Comparison of ENCODE assay signal across 23 cellular contexts in the genomic region with DNA sequence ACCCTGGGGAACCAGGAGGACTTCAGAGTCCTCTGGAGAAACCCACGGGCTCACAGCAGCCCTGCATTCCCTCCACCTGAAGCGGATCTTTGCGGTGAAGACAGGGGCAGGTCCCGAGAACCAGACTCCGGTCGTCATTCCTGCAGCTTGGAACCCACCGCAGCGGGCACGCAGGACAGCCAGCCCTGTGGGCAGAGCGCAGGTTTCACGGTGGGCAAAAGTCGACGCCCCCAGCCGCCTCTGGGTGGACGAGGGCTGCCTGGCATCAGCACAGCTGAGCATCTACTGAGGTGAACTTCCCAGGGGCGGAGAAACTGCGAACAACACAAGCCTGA.
DNase-seq lines count a peak whose midpoint lies in the region; ATAC-seq, FAIRE-seq and TF ChIP-seq lines count a peak whose summit lies in the region.
"Had no signal": no experiment of that assay in that cellular context is flagged by ENCODE, and none has a peak within 500 bp of the region (broad histone marks: within the 10 kb centered on the region; RNA-seq: fewer than 3 reads in every experiment).

No MANE protein-coding gene starts in this region.

- POLR2A ChIA-PET in HepG2 (lab: Yijun Ruan, JAX), result no interaction called here

- peaks cover 9 to 53% of the 10 kb centered on the region in 2 experiments; a peak in 4 of 5 replicates for H3K27me3 ChIP-seq in HepG2 (ENCODE audit: control insufficient read depth in 1 of 2, insufficient read depth in 2 of 2, low read length in 2 of 2)
- no peaks in the 10 kb centered on the region for H3K27me3 ChIP-seq in right lobe of liver
- H3K27me3 ChIP-seq in neuronal stem cell (ENCODE audit: control insufficient read depth in 3 of 3, insufficient read depth in 3 of 3, low read depth in 1 of 3, low read length in 3 of 3), result no peaks in the 10 kb centered on the region
- no peaks in the 10 kb centered on the region for H3K27me3 ChIP-seq in gastrocnemius medialis
- H3K27me3 ChIP-seq: BE2C had no signal

- H3K14ac ChIP-seq in neuronal stem cell (ENCODE audit: low read length), result no peak overlapping the region

- H3K23ac ChIP-seq in neuronal stem cell (ENCODE audit: low read depth, low read length, poor library complexity), result no peak overlapping the region

- peak overlapping the region; percentile 78 for H2BK12ac ChIP-seq in neuronal stem cell (ENCODE audit: low read length)

- H3K4me3 ChIP-seq in HepG2 (replicated peaks in 1 of 3; ENCODE audit: insufficient read depth in 1 of 3, low read depth in 2 of 3, low read length in 3 of 3) (no peak overlapping the region), right lobe of liver (no peak overlapping the region), neuronal stem cell (ENCODE audit: low read length in 2 of 2) (no peak overlapping the region), gastrocnemius medialis (no peak overlapping the region)
- H3K4me3 ChIP-seq: GM23248 had no signal

- intact Hi-C loops in HepG2 (cut with micrococcal nuclease; ENCODE audit: unreplicated experiment), result no loop called here
- intact Hi-C loops in right lobe of liver (cut with DNase I), result no loop called here
- intact Hi-C loops in gastrocnemius medialis (cut with DNase I; ENCODE audit: low total_unique reads), result no loop called here
- intact Hi-C loops in CD14-positive monocyte (cut with micrococcal nuclease), result no loop called here

- H3K4me1 Mint-ChIP-seq in chondrocyte (ENCODE audit: low read depth) (peaks cover 21% of the 10 kb centered on the region), CD14-positive monocyte (peaks cover 7% of the 10 kb centered on the region)
- H3K4me1 Mint-ChIP-seq in activated T-cell treated with anti-CD3 and anti-CD28 coated beads, Interleukin-2, amount 50 U/mL, for 24 hours (ENCODE audit: low read depth), result peaks cover 7% of the 10 kb centered on the region

- H3K79me2 ChIP-seq in HepG2 (ENCODE audit: insufficient read depth, low read length), result no peaks in the 10 kb centered on the region

- H3K18ac ChIP-seq in neuronal stem cell (ENCODE audit: low read length), result peak overlapping the region; percentile 68

- H3K9me3 Mint-ChIP-seq in chondrocyte (ENCODE audit: low read depth) (peaks cover 4% of the 10 kb centered on the region), CD14-positive monocyte (peaks cover 2 to 17% (median 8%) of the 10 kb centered on the region in 7 donors)
- no peaks in the 10 kb centered on the region for H3K9me3 Mint-ChIP-seq in activated T-cell treated with anti-CD3 and anti-CD28 coated beads, Interleukin-2, amount 50 U/mL, for 24 hours
- H3K9me3 Mint-ChIP-seq: HFFc6 had no signal

- no peak for TF ChIP-seq CTCF in HepG2 (CRISPR knock-in tag; IDR thresholded peaks at IDR 0.05)
- no peak for TF ChIP-seq CTCF in right lobe of liver (IDR thresholded peaks at IDR 0.05)
- TF ChIP-seq CTCF in chondrocyte (IDR thresholded peaks at IDR 0.05), result no peak
- no peak for TF ChIP-seq CTCF in gastrocnemius medialis (IDR thresholded peaks at IDR 0.05 in 4 of 5, conservative IDR thresholded peaks at IDR 0.05 in 1 of 5)
- no peak for TF ChIP-seq CTCF in CD14-positive monocyte (IDR thresholded peaks at IDR 0.05)

- H3K4me1 ChIP-seq in HepG2 (ENCODE audit: insufficient read depth, low read length) (peaks cover 29% of the 10 kb centered on the region), right lobe of liver (no peaks in the 10 kb centered on the region), neuronal stem cell (ENCODE audit: control insufficient read depth in 2 of 2, insufficient read depth in 1 of 2, low read depth in 1 of 2, low read length in 2 of 2) (peaks cover 23 to 29% of the 10 kb centered on the region in 2 donors), gastrocnemius medialis (peaks cover 26 to 45% of the 10 kb centered on the region in 2 donors)

- no peak overlapping the region for H4K8ac ChIP-seq in neuronal stem cell (ENCODE audit: low read depth, low read length)

- no peaks in the 10 kb centered on the region for H4K20me1 ChIP-seq in HepG2 (ENCODE audit: insufficient read depth, low read length)

- H3K79me1 ChIP-seq in neuronal stem cell (ENCODE audit: low read depth, low read length), result no peaks in the 10 kb centered on the region

- TF ChIP-seq POLR2A in HepG2 (IDR thresholded peaks at IDR 0.05; ENCODE audit: insufficient read depth in 1 of 2, low read depth in 2 of 2, low read length in 2 of 2) (no peak), right lobe of liver (IDR thresholded peaks at IDR 0.05) (no peak), gastrocnemius medialis (IDR thresholded peaks at IDR 0.05) (no peak)

- H3K27ac Mint-ChIP-seq in chondrocyte (ENCODE audit: unreplicated experiment) (no peak overlapping the region), CD14-positive monocyte (no peak overlapping the region)
- H3K27ac Mint-ChIP-seq in activated T-cell treated with anti-CD3 and anti-CD28 coated beads, Interleukin-2, amount 50 U/mL, for 24 hours, result no peak overlapping the region
- H3K27ac Mint-ChIP-seq: CD4-positive, alpha-beta T cell; HFFc6 had no signal

- WGBS in HepG2 (ENCODE audit: low lambda C conversion rate), result 66% methylated on average over 16 of the region's 17 CpGs
- 55% methylated on average over 10 of the region's 17 CpGs for WGBS in right lobe of liver (ENCODE audit: insufficient coverage, low coverage, low lambda C conversion rate, missing lambda C conversion rate)
- no CpG with 5 or more reads among the region's 17 CpGs for WGBS in neuronal stem cell (ENCODE audit: extremely low coverage in 2 of 2, insufficient read length in 2 of 2, insufficient replicate concordance in 1 of 2), 2 donors

- H2AK5ac ChIP-seq in neuronal stem cell (ENCODE audit: low read depth, low read length), result peak overlapping the region; percentile 97

- H2BK15ac ChIP-seq in neuronal stem cell (ENCODE audit: low read length), result peak overlapping the region; percentile 71

- peaks cover 8% of the 10 kb centered on the region for H3K9me3 ChIP-seq in HepG2 (ENCODE audit: low read length)
- no peaks in the 10 kb centered on the region for H3K9me3 ChIP-seq in right lobe of liver
- peaks cover 5 to 21% of the 10 kb centered on the region in 2 donors for H3K9me3 ChIP-seq in neuronal stem cell (replicated peaks in 1 of 2; ENCODE audit: control insufficient read depth in 2 of 2, insufficient read depth in 1 of 2, low read depth in 1 of 2, low read length in 2 of 2)
- no peaks in the 10 kb centered on the region for H3K9me3 ChIP-seq in gastrocnemius medialis
- H3K9me3 ChIP-seq: BE2C, Caco-2 had no signal

- ATAC-seq in HepG2 (no peak), right lobe of liver (no peak), gastrocnemius medialis (no peak), GM21447 (IDR thresholded peaks at IDR 0.05; ENCODE audit: unreplicated experiment) (no peak)
- ATAC-seq: HCT116 had no signal

- H3K9ac ChIP-seq in HepG2 (ENCODE audit: insufficient read depth, low read depth, low read length) (no peak overlapping the region), neuronal stem cell (ENCODE audit: low read depth, low read length, poor library complexity) (no peak overlapping the region)
- H3K9ac ChIP-seq: GM23248 had no signal

- no TSS peak for BruUV-seq in HepG2 (replicated peaks; lab: Mats Ljungman, UMichigan)

- H3K27ac ChIP-seq in HepG2 (ENCODE audit: extremely low read length, insufficient read depth, low read length), result no peak overlapping the region
- H3K27ac ChIP-seq in right lobe of liver, result no peak overlapping the region
- H3K27ac ChIP-seq in neuronal stem cell (replicated peaks; ENCODE audit: low read length), result no peak overlapping the region
- peak overlapping the region; percentile 67 to 79 (median 70) for H3K27ac ChIP-seq in gastrocnemius medialis
- H3K27ac ChIP-seq: GM23248 had no signal

- CTCF ChIA-PET in HepG2 (lab: Yijun Ruan, JAX; ENCODE audit: low intra/inter-chr PET ratio, low total read pairs), result no interaction called here

- H3K27me3 Mint-ChIP-seq in chondrocyte (ENCODE audit: low read depth) (no peaks in the 10 kb centered on the region), CD14-positive monocyte (ENCODE audit: low read depth in 3 of 3) (peaks cover 4 to 19% (median 5%) of the 10 kb centered on the region in 3 donors)
- H3K27me3 Mint-ChIP-seq in activated T-cell treated with anti-CD3 and anti-CD28 coated beads, Interleukin-2, amount 50 U/mL, for 24 hours, result peaks cover 24% of the 10 kb centered on the region

- H2BK5ac ChIP-seq in neuronal stem cell (ENCODE audit: low read length), result peak overlapping the region; percentile 46

- no peak overlapping the region for H3K4me3 Mint-ChIP-seq in chondrocyte (ENCODE audit: unreplicated experiment)
- H3K4me3 Mint-ChIP-seq in CD14-positive monocyte, result no peak overlapping the region
- H3K4me3 Mint-ChIP-seq in activated T-cell treated with anti-CD3 and anti-CD28 coated beads, Interleukin-2, amount 50 U/mL, for 24 hours, result no peak overlapping the region
- H3K4me3 Mint-ChIP-seq: CD4-positive, alpha-beta T cell; HFFc6 had no signal

- H3K4me2 ChIP-seq in HepG2 (ENCODE audit: low read depth, low read length), result no peak overlapping the region
- H3K4me2 ChIP-seq in neuronal stem cell (ENCODE audit: insufficient read depth, low read length, poor library complexity, severe bottlenecking), result no peak overlapping the region

- H2AFZ ChIP-seq in HepG2 (ENCODE audit: low read length) (no peak overlapping the region), neuronal stem cell (ENCODE audit: low read length) (no peak overlapping the region)
- H2AFZ ChIP-seq: GM23248 had no signal

- H3K36me3 ChIP-seq in HepG2 (replicated peaks in 1 of 2; ENCODE audit: control insufficient read depth in 1 of 2, insufficient read depth in 2 of 2, low read length in 2 of 2) (no peaks in the 10 kb centered on the region), right lobe of liver (no peaks in the 10 kb centered on the region), neuronal stem cell (replicated peaks in 1 of 2; ENCODE audit: control insufficient read depth in 2 of 2, insufficient read depth in 2 of 2, low read length in 2 of 2) (no peaks in the 10 kb centered on the region), gastrocnemius medialis (no peaks in the 10 kb centered on the region)
- H3K36me3 ChIP-seq: BE2C had no signal

- H4K91ac ChIP-seq in neuronal stem cell (ENCODE audit: low read depth, low read length, poor library complexity), result no peak overlapping the region

- no peak for TF ChIP-seq EP300 in HepG2 (IDR thresholded peaks at IDR 0.05; ENCODE audit: low read depth in 2 of 2, low read length in 2 of 2)
- no peak for TF ChIP-seq EP300 in HepG2 (CRISPR knock-in tag; IDR thresholded peaks at IDR 0.05; ENCODE audit: borderline replicate concordance)

- peaks cover 4% of the 10 kb centered on the region for H3K36me3 Mint-ChIP-seq in chondrocyte (ENCODE audit: low read depth)
- no peaks in the 10 kb centered on the region for H3K36me3 Mint-ChIP-seq in CD14-positive monocyte
- H3K36me3 Mint-ChIP-seq in activated T-cell treated with anti-CD3 and anti-CD28 coated beads, Interleukin-2, amount 50 U/mL, for 24 hours (ENCODE audit: low read depth), result no peaks in the 10 kb centered on the region

- in situ Hi-C loops in HepG2 (cut with HindIII; ENCODE audit: extremely low pct_ligation_motif_present, low pct_unique_long_range_greater_than_20kb) (no loop called here), gastrocnemius medialis (cut with MboI; ENCODE audit: low sequenced_read_pairs in 4 of 4) (no loop called here)

- DNase-seq in HepG2 (ENCODE audit: low spot score), result no peak
- no peak for DNase-seq in right lobe of liver
- peak; percentile 73 for DNase-seq in chondrocyte (ENCODE audit: low spot score)
- no peak for DNase-seq in neuronal stem cell (ENCODE audit: low spot score)
- no peak for DNase-seq in gastrocnemius medialis
- no peak for DNase-seq in CD14-positive monocyte (ENCODE audit: low spot score)
- no peak for DNase-seq in activated T-cell treated with anti-CD3 and anti-CD28 coated beads, Interleukin-2, amount 50 U/mL, for 24 hours
- DNase-seq: ACHN; BE2C; C1 segment of cervical spinal cord; Caco-2; CD4-positive, alpha-beta T cell; GM23248; HFFc6 had no signal

- no peak for FAIRE-seq in HepG2 (lab: Jason Lieb, UNC)
- FAIRE-seq: A204.1, D721Med, G401.6, GM12891, GM19239, H54, HTR-8/SVneo had no signal

- TF ChIP-seq RAD21 in HepG2 (CRISPR knock-in tag; IDR thresholded peaks at IDR 0.05), result no peak

- peak overlapping the region; percentile 95 for H2BK120ac ChIP-seq in neuronal stem cell (ENCODE audit: low read depth, low read length)

- H3K4ac ChIP-seq in neuronal stem cell (ENCODE audit: low read length), result no peak overlapping the region

Comparison
In these comparisons a context has a peak if more than half of its experiments do, and no peak if none do; other contexts are left out.
1. H3K27ac ChIP-seq: peak in gastrocnemius medialis (4 of 4); none in HepG2 (single experiment), right lobe of liver (0 of 3) and neuronal stem cell (single experiment).